Comparison of ENCODE assay signal across 23 cellular contexts in genomic region chr2:36564377-36564930, GRCh38. TPM values are rescaled to one million over a fixed set of nuclear protein-coding genes. Genes with fewer than 3 reads are reported as not detected.
A peak's percentile ranks its signal among the peaks of the same experiment; 100 is the strongest.
DNase-seq lines count a peak whose midpoint lies in the region; ATAC-seq and TF ChIP-seq lines count a peak whose summit lies in the region.
"Had no signal": no experiment of that assay in that cellular context is flagged by ENCODE, and none has a peak within 500 bp of the region (broad histone marks: within the 10 kb centered on the region; RNA-seq: fewer than 3 reads in every experiment).

No MANE protein-coding gene starts in this region.

- H3K4me1 ChIP-seq in SK-N-SH (ENCODE audit: control insufficient read depth in 1 of 2, insufficient read depth in 2 of 2, low read depth in 1 of 2, low read length in 1 of 2) = peaks cover 3 to 68% of the 10 kb centered on the region in 2 experiments
- peaks cover 5% of the 10 kb centered on the region for H3K4me1 ChIP-seq in mesenchymal stem cell (ENCODE audit: control insufficient read depth, insufficient read depth, low read depth, low read length)
- H3K4me1 ChIP-seq in CD4-positive, alpha-beta memory T cell (ENCODE audit: insufficient read depth, low read length) = no peaks in the 10 kb centered on the region
- H3K4me1 ChIP-seq: BLaER1, uterus had no signal

- H3K36me3 Mint-ChIP-seq in MCF 10A (ENCODE audit: insufficient read depth, unreplicated experiment) = peaks cover 30% of the 10 kb centered on the region
- peaks cover 54 to 56% of the 10 kb centered on the region in 2 donors for H3K36me3 Mint-ChIP-seq in CD4-positive, alpha-beta memory T cell

- no TSS peak for BruUV-seq in MCF 10A (replicated peaks; lab: Mats Ljungman, UMichigan)

- no peak overlapping the region for H3K4ac ChIP-seq in mesenchymal stem cell (ENCODE audit: low read depth in 1 of 2, low read length in 2 of 2)

- H3K27me3 Mint-ChIP-seq in MCF 10A (ENCODE audit: insufficient read depth, unreplicated experiment) = no peaks in the 10 kb centered on the region
- no peaks in the 10 kb centered on the region for H3K27me3 Mint-ChIP-seq in CD4-positive, alpha-beta memory T cell
- H3K27me3 Mint-ChIP-seq: activated T-cell treated with anti-CD3 and anti-CD28 coated beads, Interleukin-2, amount 50 U/mL, for 24 hours had no signal

- TF ChIP-seq CTCF in SK-N-SH (IDR thresholded peaks at IDR 0.05) (no peak), MCF 10A (IDR thresholded peaks at IDR 0.05; ENCODE audit: unreplicated experiment) (no peak)

- H3K14ac ChIP-seq in mesenchymal stem cell (ENCODE audit: low read length in 2 of 2) = peak overlapping the region in 1 of 2 experiments; percentile 53

- CTCF ChIA-PET in SK-N-SH (lab: Yijun Ruan, JAX) (interaction anchor here (1.5 kb wide), 1 partner anchor 12 kb away, joined by 4 read pairs; no protein-coding TSS in a partner anchor), MCF 10A (lab: Yijun Ruan, JAX) (interaction anchor here (0.6 to 2.9 kb wide), 11 partner anchors 16 to 1903 kb away, joined by 3 to 7 read pairs (median 4); no protein-coding TSS in a partner anchor)
- CTCF ChIA-PET in CD4-positive, alpha-beta memory T cell (lab: Charles Lee; ENCODE audit: partially characterized antibody) = interaction anchor here (0.9 kb wide), 1 partner anchor 21 kb away, joined by 3 read pairs; no protein-coding TSS in a partner anchor

- H3K4me3 ChIP-seq in SK-N-SH (ENCODE audit: low read depth in 2 of 2, low read length in 1 of 2) (no peak overlapping the region), mesenchymal stem cell (ENCODE audit: insufficient read depth in 1 of 2, low read depth in 1 of 2, low read length in 2 of 2) (no peak overlapping the region)
- no peak overlapping the region for H3K4me3 ChIP-seq in CD4-positive, alpha-beta memory T cell (ENCODE audit: low read length in 2 of 2)
- H3K4me3 ChIP-seq: BLaER1, esophagus squamous epithelium, K562, SJCRH30, uterus had no signal

- H2BK5ac ChIP-seq in mesenchymal stem cell (ENCODE audit: low read depth, low read length, poor library complexity, severe bottlenecking) = no peak overlapping the region

- H3K36me3 ChIP-seq in SK-N-SH (replicated peaks in 1 of 2; ENCODE audit: control insufficient read depth in 1 of 2, insufficient read depth in 2 of 2, low read length in 1 of 2) (peaks cover 15 to 47% of the 10 kb centered on the region in 2 experiments), mesenchymal stem cell (ENCODE audit: control insufficient read depth in 1 of 2, insufficient read depth in 2 of 2, low read depth in 1 of 2, low read length in 2 of 2) (peaks cover 6 to 28% of the 10 kb centered on the region in 2 experiments)
- H3K36me3 ChIP-seq in CD4-positive, alpha-beta memory T cell (ENCODE audit: insufficient read depth, low read length) = peaks cover 6% of the 10 kb centered on the region
- H3K36me3 ChIP-seq: uterus had no signal

- POLR2A ChIA-PET in SK-N-SH (lab: Yijun Ruan, JAX) = no interaction called here
- POLR2A ChIA-PET in MCF 10A (lab: Yijun Ruan, JAX) = interaction anchor here (0.7 to 2.7 kb wide), 2 partner anchors 103 to 207 kb away, joined by 3 to 10 read pairs; no protein-coding TSS in a partner anchor
- POLR2A ChIA-PET in CD4-positive, alpha-beta memory T cell (lab: Charles Lee; ENCODE audit: partially characterized antibody) = no interaction called here

- WGBS in SK-N-SH (ENCODE audit: low lambda C conversion rate) = 96% methylated on average over 11 of the region's 11 CpGs
- 89% methylated on average over 11 of the region's 11 CpGs for WGBS in mesenchymal stem cell

- no peak overlapping the region for H4K91ac ChIP-seq in mesenchymal stem cell (ENCODE audit: low read length)

- peak overlapping the region in 1 of 2 experiments; percentile 98; a peak in 1 of 4 replicates for H3K27ac ChIP-seq in SK-N-SH (ENCODE audit: low read depth in 2 of 2, low read length in 1 of 2)
- H3K27ac ChIP-seq in mesenchymal stem cell (ENCODE audit: low read length, poor library complexity, severe bottlenecking) = no peak overlapping the region
- H3K27ac ChIP-seq in temporal lobe (ENCODE audit: low read depth, low read length) = peak overlapping the region; percentile 2
- no peak overlapping the region for H3K27ac ChIP-seq in CD4-positive, alpha-beta memory T cell (ENCODE audit: low read depth, low read length)
- H3K27ac ChIP-seq: 22Rv1, BLaER1, SJCRH30, uterus had no signal

- ATAC-seq in SK-N-SH treated with all-trans-retinoic acid at 6 μM for 48 hours = no peak
- ATAC-seq in HG03442 (IDR thresholded peaks at IDR 0.05; ENCODE audit: unreplicated experiment) = no peak
- no peak for ATAC-seq in HG02840 (IDR thresholded peaks at IDR 0.05; ENCODE audit: low FRiP score, unreplicated experiment)
- ATAC-seq: activated CD4-positive, CD25-positive, alpha-beta regulatory T cell treated with anti-CD3 and anti-CD28 coated beads, Interleukin-2, amount 50 U/mL, for 24 hours; K562 had no signal

- H3K27ac Mint-ChIP-seq in MCF 10A (ENCODE audit: low read depth, unreplicated experiment) = peak overlapping the region; percentile 74
- peak overlapping the region in 1 of 7 donors; percentile 61 for H3K27ac Mint-ChIP-seq in CD4-positive, alpha-beta memory T cell
- H3K27ac Mint-ChIP-seq: activated T-cell treated with anti-CD3 and anti-CD28 coated beads, Interleukin-2, amount 50 U/mL, for 24 hours had no signal

- H3K23ac ChIP-seq in mesenchymal stem cell (ENCODE audit: low read length in 2 of 2) = no peak overlapping the region

- H3K4me2 ChIP-seq in SK-N-SH (no peak overlapping the region), mesenchymal stem cell (ENCODE audit: low read length, poor library complexity, severe bottlenecking) (no peak overlapping the region)
- H3K4me2 ChIP-seq: BLaER1 had no signal

- no peak overlapping the region for H2BK12ac ChIP-seq in mesenchymal stem cell (ENCODE audit: low read length in 2 of 2)

- no peaks in the 10 kb centered on the region for H3K9me2 ChIP-seq in SK-N-SH

- H3F3A ChIP-seq in SK-N-SH (replicated peaks; ENCODE audit: insufficient read depth) = peaks cover 62% of the 10 kb centered on the region

- H3K4me1 Mint-ChIP-seq in MCF 10A (ENCODE audit: insufficient read depth, unreplicated experiment) = peaks cover 53% of the 10 kb centered on the region
- H3K4me1 Mint-ChIP-seq in CD4-positive, alpha-beta memory T cell = peaks cover 7 to 21% (median 10%) of the 10 kb centered on the region in 4 donors

- H3K9me3 ChIP-seq in SK-N-SH (no peaks in the 10 kb centered on the region), mesenchymal stem cell (ENCODE audit: control insufficient read depth, low read length) (no peaks in the 10 kb centered on the region)
- H3K9me3 ChIP-seq in CD4-positive, alpha-beta memory T cell (ENCODE audit: control insufficient read depth in 1 of 2, low read length in 2 of 2) = no peaks in the 10 kb centered on the region
- H3K9me3 ChIP-seq: BLaER1, esophagus squamous epithelium, SJCRH30, uterus had no signal

- no peak for TF ChIP-seq RAD21 in SK-N-SH (IDR thresholded peaks at IDR 0.05; ENCODE audit: low read length)

- H2BK120ac ChIP-seq in mesenchymal stem cell (ENCODE audit: low read depth, low read length) = no peak overlapping the region

- H2AK5ac ChIP-seq in mesenchymal stem cell (ENCODE audit: low read length, severe bottlenecking) = peak overlapping the region; percentile 27

- peaks cover 5% of the 10 kb centered on the region for H3K9me3 Mint-ChIP-seq in MCF 10A (ENCODE audit: unreplicated experiment)
- no peaks in the 10 kb centered on the region for H3K9me3 Mint-ChIP-seq in CD4-positive, alpha-beta memory T cell
- H3K9me3 Mint-ChIP-seq: activated T-cell treated with anti-CD3 and anti-CD28 coated beads, Interleukin-2, amount 50 U/mL, for 24 hours had no signal

- DNase-seq in SK-N-SH (no peak), MCF 10A (ENCODE audit: unreplicated experiment) (no peak), mesenchymal stem cell (no peak)
- DNase-seq in CD4-positive, alpha-beta memory T cell = no peak
- DNase-seq: activated naive CD4-positive, alpha-beta T cell; activated T-cell treated with anti-CD3 and anti-CD28 coated beads, Interleukin-2, amount 50 U/mL, for 24 hours; aorta; effector memory CD4-positive, alpha-beta T cell; esophagus squamous epithelium; left cardiac atrium; NCI-H1694 treated with DMSO at 0.1 percent for 48 hours; NCI-H748 treated with DMSO at 0.1 percent for 48 hours; SJCRH30; T-helper 9 cell; uterus had no signal

- no peak overlapping the region for H3K4me3 Mint-ChIP-seq in MCF 10A (ENCODE audit: unreplicated experiment)
- no peak overlapping the region for H3K4me3 Mint-ChIP-seq in CD4-positive, alpha-beta memory T cell
- H3K4me3 Mint-ChIP-seq: activated T-cell treated with anti-CD3 and anti-CD28 coated beads, Interleukin-2, amount 50 U/mL, for 24 hours had no signal

- H4K20me1 ChIP-seq in SK-N-SH (ENCODE audit: insufficient read depth) = no peaks in the 10 kb centered on the region
- H4K20me1 ChIP-seq: BLaER1 had no signal

- no peak overlapping the region for H4K8ac ChIP-seq in mesenchymal stem cell (ENCODE audit: low read length)

- H3K9ac ChIP-seq in SK-N-SH (no peak overlapping the region), mesenchymal stem cell (ENCODE audit: low read length) (no peak overlapping the region)
- H3K9ac ChIP-seq: BLaER1 had no signal

- no peak for TF ChIP-seq EP300 in SK-N-SH (IDR thresholded peaks at IDR 0.05; ENCODE audit: borderline replicate concordance in 1 of 2, low read depth in 1 of 2, low read length in 1 of 2)

- peaks cover 27% of the 10 kb centered on the region for H3K79me1 ChIP-seq in mesenchymal stem cell (replicated peaks; ENCODE audit: low read length, poor library complexity, severe bottlenecking)

- H3K18ac ChIP-seq in mesenchymal stem cell (ENCODE audit: low read depth in 1 of 2, low read length in 2 of 2) = no peak overlapping the region

- H2AFZ ChIP-seq in SK-N-SH (ENCODE audit: low read depth) (no peak overlapping the region), mesenchymal stem cell (ENCODE audit: low read depth, low read length) (no peak overlapping the region)

- H3K79me2 ChIP-seq in SK-N-SH (ENCODE audit: insufficient read depth) = peaks cover 71% of the 10 kb centered on the region

- H3K27me3 ChIP-seq in SK-N-SH (ENCODE audit: insufficient read depth) = no peaks in the 10 kb centered on the region
- no peaks in the 10 kb centered on the region for H3K27me3 ChIP-seq in mesenchymal stem cell (ENCODE audit: control insufficient read depth in 1 of 2, insufficient read depth in 1 of 2, low read length in 2 of 2)
- no peaks in the 10 kb centered on the region for H3K27me3 ChIP-seq in CD4-positive, alpha-beta memory T cell (ENCODE audit: insufficient read depth, low read length)
- H3K27me3 ChIP-seq: BLaER1, esophagus squamous epithelium, SJCRH30, uterus had no signal

- intact Hi-C loops in MCF 10A (cut with micrococcal nuclease) = no loop called here
- intact Hi-C loops in CD4-positive, alpha-beta memory T cell (cut with micrococcal nuclease) = no loop called here

- no peak overlapping the region for H2BK15ac ChIP-seq in mesenchymal stem cell (ENCODE audit: low read depth, poor library complexity, severe bottlenecking)

RNA-seq across cellular contexts. Expression of gene FEZ2, which starts 33.5 kb away (rescaled TPM):
- polyA plus RNA-seq in SK-N-SH (2012; rRNA removed) = 37.2 and 41.4 TPM in 2 replicates
- 51.6 and 77.8 TPM in 2 replicates for polyA plus RNA-seq in SK-N-SH (2012; cell fraction: cytosol; rRNA removed)
- polyA plus RNA-seq in SK-N-SH (2012; cell fraction: nucleus; rRNA removed) = 19.8 and 34.0 TPM in 2 replicates
- total RNA-seq in MCF 10A (2022) (31.9 and 43.4 TPM in 2 replicates), temporal lobe (50.6 TPM)
- polyA plus RNA-seq in mesenchymal stem cell (2013, experiment 1 of 2) = 84.1 TPM
- 88.8 TPM for polyA plus RNA-seq in mesenchymal stem cell (2013, experiment 2 of 2)
- 10 to 100 TPM; 13.4 to 14.7 TPM for total RNA-seq in CD4-positive, alpha-beta memory T cell
- 1 to 10 TPM; 1.6 to 1.9 TPM for polyA plus RNA-seq in CD4-positive, alpha-beta memory T cell
